18 cellular contexts compared by ENCODE assay signal in the genomic region with DNA sequence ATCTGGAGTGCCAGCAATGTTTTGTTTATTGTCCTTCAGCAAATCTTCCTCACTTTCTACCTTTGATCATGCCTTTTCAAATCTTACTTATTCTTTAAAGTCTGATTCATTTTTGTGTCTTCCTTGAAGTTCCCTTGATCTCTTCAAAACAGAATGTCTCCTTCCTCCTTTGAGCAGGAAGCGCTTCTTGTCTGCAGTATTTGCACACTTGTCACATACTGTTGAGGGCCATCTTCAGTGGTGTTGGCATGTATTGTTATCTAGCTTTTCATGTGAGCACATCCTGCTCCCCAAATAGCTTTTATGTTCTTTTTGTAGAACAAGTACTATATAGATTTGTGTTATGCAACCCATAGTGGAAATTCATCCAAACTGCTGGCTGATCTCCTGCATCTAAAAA.
"Had no signal": no experiment of that assay in that cellular context is flagged by ENCODE, and none has a peak within 500 bp of the region (broad histone marks: within the 10 kb centered on the region; RNA-seq: fewer than 3 reads in every experiment).

No MANE protein-coding gene starts in this region.

- H3K4me1 ChIP-seq: foreskin keratinocyte had no signal

- ATAC-seq: activated naive CD8-positive, alpha-beta T cell treated with anti-CD3 and anti-CD28 coated beads, Interleukin-2, amount 50 U/mL, for 24 hours; foreskin keratinocyte; left cardiac atrium; stimulated activated memory B cell treated with anti-CD40 and anti-IgM and Interleukin-4, amounts not matched to agents 10 μg/mL and 1 μg/mL and 100 μg/mL, for 72 hours had no signal

- DNase-seq: activated CD4-positive, alpha-beta T cell treated with anti-CD3 and anti-CD28 coated beads, Interleukin-2, amount 50 U/mL, for 1 hour; activated effector memory CD4-positive, alpha-beta T cell treated with anti-CD3 and anti-CD28 coated beads, Interleukin-2, amount 50 U/mL, for 16 hours; activated naive CD8-positive, alpha-beta T cell treated with anti-CD3 and anti-CD28 coated beads, Interleukin-2, amount 50 U/mL, for 24 hours; activated T-cell treated with anti-CD3 and anti-CD28 coated beads, Interleukin-2, amount 50 U/mL, for 72 hours; aorta; central memory CD4-positive, alpha-beta T cell; dorsolateral prefrontal cortex; foreskin keratinocyte; left cardiac atrium; mesendoderm; occipital lobe; spleen; stimulated activated CD4-positive, alpha-beta T cell treated with anti-CD3 and anti-CD28 coated beads, Interleukin-4, amount 100 ng/mL, for 4 hours; SW 1271 had no signal

- H3K9me3 ChIP-seq: thoracic aorta had no signal

- H3K36me3 ChIP-seq: brain microvascular endothelial cell, spleen, thoracic aorta had no signal

- H3K27ac ChIP-seq: brain microvascular endothelial cell, foreskin keratinocyte, hepatocyte, thoracic aorta had no signal

- H3K4me2 ChIP-seq: hepatocyte had no signal

- H3K4me3 ChIP-seq: dorsolateral prefrontal cortex, hepatocyte, spleen, thoracic aorta had no signal

- H3K27me3 ChIP-seq: brain microvascular endothelial cell, dorsolateral prefrontal cortex, foreskin keratinocyte, hepatocyte, spleen had no signal
